Comparison of ENCODE assay signal across 18 cellular contexts in the genomic region with DNA sequence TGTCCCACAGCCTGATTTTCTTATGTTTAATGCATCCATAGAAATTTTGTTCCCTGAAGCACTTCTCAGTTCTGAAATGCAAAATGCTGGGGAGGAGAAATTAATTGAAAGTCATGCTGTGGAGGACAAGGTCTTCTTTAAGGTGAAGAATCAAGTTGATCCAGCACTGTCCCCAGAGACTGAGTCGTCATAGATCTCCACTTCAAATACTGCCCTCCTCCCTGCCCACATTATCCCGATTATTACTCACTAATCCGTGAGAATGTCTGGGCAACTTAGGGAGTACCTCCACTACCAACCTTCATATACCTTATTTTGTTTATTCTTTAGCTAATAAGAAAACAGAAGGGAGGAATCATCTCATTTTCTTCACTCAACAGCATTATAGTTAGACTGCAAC.
"Had no signal": no experiment of that assay in that cellular context is flagged by ENCODE, and none has a peak within 500 bp of the region (broad histone marks: within the 10 kb centered on the region; RNA-seq: fewer than 3 reads in every experiment).

No MANE protein-coding gene starts in this region.

- H3K4me3 Mint-ChIP-seq: T-cell had no signal

- H3K9ac ChIP-seq: SK-N-SH had no signal

- DNase-seq: KBM-7, MV-4-11, NCI-H1048, NCI-H1105, NCI-H1417, NCI-H1436 treated with DMSO at 0.1 percent for 48 hours, NCI-H1694, NCI-H187 treated with DMSO at 0.1 percent for 48 hours, NCI-H2029 treated with DMSO at 0.1 percent for 48 hours, NCI-H2171 treated with DMSO at 0.1 percent for 48 hours, NCI-H526, PC-3, SHP77, SK-N-SH, SW 1271, T-cell had no signal

- H3K27ac Mint-ChIP-seq: T-cell had no signal

- H3K9me2 ChIP-seq: SK-N-SH had no signal

- H3K4me1 Mint-ChIP-seq: T-cell had no signal

- H3K36me3 Mint-ChIP-seq: T-cell had no signal

- H3K4me2 ChIP-seq: SK-N-SH had no signal

- H3K27ac ChIP-seq: RWPE1 had no signal

- ATAC-seq: Panc1, PC-3, T-cell had no signal
